In genomic region chr11:63564785-63565350, GRCh38 we compare ENCODE assay signal across 14 cellular contexts. TPM values are rescaled to one million over a fixed set of nuclear protein-coding genes. Genes with fewer than 3 reads are reported as not detected.
DNase-seq lines count a peak whose midpoint lies in the region; ATAC-seq, FAIRE-seq and TF ChIP-seq lines count a peak whose summit lies in the region.
"Had no signal": no experiment of that assay in that cellular context is flagged by ENCODE, and none has a peak within 500 bp of the region (broad histone marks: within the 10 kb centered on the region; RNA-seq: fewer than 3 reads in every experiment).

No MANE protein-coding gene starts in this region.

- peak overlapping the region; percentile 8 to 51 for H3K4me3 Mint-ChIP-seq in effector memory CD8-positive, alpha-beta T cell

- no peak for FAIRE-seq in pancreas (lab: Jason Lieb, UNC)
- FAIRE-seq: islet of Langerhans had no signal

- H3K4me1 Mint-ChIP-seq in effector memory CD8-positive, alpha-beta T cell (ENCODE audit: low read depth in 2 of 2): peaks cover 39 to 53% of the 10 kb centered on the region in 2 donors

- 80 to 83% methylated on average over 4 of the region's 4 CpGs for WGBS in pancreas, 2 donors

- peak overlapping the region; percentile 98 to 100 for H3K27ac Mint-ChIP-seq in effector memory CD8-positive, alpha-beta T cell

- H3K27me3 ChIP-seq in pancreas: no peaks in the 10 kb centered on the region

- no peaks in the 10 kb centered on the region for H3K9me3 ChIP-seq in pancreas

- peaks cover 5% of the 10 kb centered on the region for H3K36me3 Mint-ChIP-seq in effector memory CD8-positive, alpha-beta T cell (ENCODE audit: insufficient read depth)

- DNase-seq in DMS79 treated with DMSO at 0.1 percent for 48 hours (lab: John Stamatoyannopoulos, UW): peak; percentile 57
- DNase-seq in DMS79 (lab: John Stamatoyannopoulos, UW): no peak
- peak; percentile 61 for DNase-seq in NCI-H226
- no peak for DNase-seq in effector memory CD8-positive, alpha-beta T cell
- DNase-seq in pancreas: peak in 1 of 6 donors; percentile 31
- DNase-seq: 8988T; activated CD4-positive, alpha-beta T cell treated with anti-CD3 and anti-CD28 coated beads for 4 hours; NCI-H2029 treated with DMSO at 0.1 percent for 48 hours; Right ventricle myocardium superior had no signal

- no peaks in the 10 kb centered on the region for H3K27me3 Mint-ChIP-seq in effector memory CD8-positive, alpha-beta T cell

- H3K4me1 ChIP-seq in pancreas: peaks cover 0 to 13% (median 12%) of the 10 kb centered on the region in 3 donors

- intact Hi-C loops in pancreas (cut with DNase I): no loop called here

- no peaks in the 10 kb centered on the region for H3K9me3 Mint-ChIP-seq in effector memory CD8-positive, alpha-beta T cell

- no peak overlapping the region for H3K27ac ChIP-seq in pancreas

- H3K4me3 ChIP-seq in pancreas: no peak overlapping the region

- no peak for TF ChIP-seq CTCF in pancreas (IDR thresholded peaks at IDR 0.05)

- H3K36me3 ChIP-seq in pancreas: no peaks in the 10 kb centered on the region

- no peak for ATAC-seq in effector memory CD8-positive, alpha-beta T cell (replicated peaks)
- ATAC-seq in pancreas: peak in 3 of 4 donors; percentile 25 to 48 (median 42)
- ATAC-seq in HG03571 (IDR thresholded peaks at IDR 0.05; ENCODE audit: unreplicated experiment): no peak
- ATAC-seq in GM19395 (IDR thresholded peaks at IDR 0.05; ENCODE audit: unreplicated experiment): no peak
- ATAC-seq in HG02759 (IDR thresholded peaks at IDR 0.05; ENCODE audit: unreplicated experiment): no peak

RNA-seq across cellular contexts. Expression of gene PLAAT2, which starts 1.7 kb away (rescaled TPM):
- not detected for total RNA-seq in pancreas
- under 1 TPM in 1 of 2 donors, not detected in 1; 0.26 TPM for polyA plus RNA-seq in pancreas

RNA-seq across cellular contexts. Expression of gene PLAAT4, which starts 28.3 kb away (rescaled TPM):
- total RNA-seq in pancreas: 10 to 100 TPM in 2 of 6 donors, 1 to 10 TPM in 4; 3.3 to 32.4 (median 5.7) TPM
- 10 to 100 TPM; 13.5 to 16.2 TPM for polyA plus RNA-seq in pancreas

RNA-seq across cellular contexts. Expression of gene PLAAT3, which starts 49.4 kb away (rescaled TPM):
- total RNA-seq in pancreas: 10 to 100 TPM; 15.2 to 36.0 (median 19.1) TPM
- 10 to 100 TPM; 26.7 to 30.6 TPM for polyA plus RNA-seq in pancreas

RNA-seq across cellular contexts. Expression of gene LGALS12, which starts 59.0 kb away (rescaled TPM):
- 1 to 10 TPM in 2 of 6 donors, under 1 TPM in 2, not detected in 2; 0.13 to 1.4 (median 0.79) TPM for total RNA-seq in pancreas
- polyA plus RNA-seq in pancreas: 1 to 10 TPM in 1 of 2 donors, under 1 TPM in 1; 0.21 to 2.1 TPM
- total RNA-seq: epithelial cell of proximal tubule had no signal

Comparison
In these comparisons a context has a peak if more than half of its experiments do, and no peak if none do; other contexts are left out.
1. DNase-seq: peak in DMS79 treated with DMSO at 0.1 percent for 48 hours (single experiment) and NCI-H226 (single experiment); none in DMS79 (single experiment) and effector memory CD8-positive, alpha-beta T cell (0 of 3).
2. ATAC-seq: peak in pancreas (3 of 4); none in effector memory CD8-positive, alpha-beta T cell (single experiment), HG03571 (single experiment), GM19395 (single experiment) and HG02759 (single experiment).